ENCODE assay signal across 23 cellular contexts in genomic region chr4:118087366-118087765, GRCh38. TPM values are rescaled to one million over a fixed set of nuclear protein-coding genes. Genes with fewer than 3 reads are reported as not detected.
DNase-seq lines count a peak whose midpoint lies in the region; ATAC-seq and TF ChIP-seq lines count a peak whose summit lies in the region.
"Had no signal": no experiment of that assay in that cellular context is flagged by ENCODE, and none has a peak within 500 bp of the region (broad histone marks: within the 10 kb centered on the region; RNA-seq: fewer than 3 reads in every experiment).

No MANE protein-coding gene starts in this region.

- CTCF ChIA-PET in A673 (lab: Charles Lee), result no interaction called here

- peaks cover 27% of the 10 kb centered on the region for H3K4me1 ChIP-seq in A673 (ENCODE audit: insufficient read depth, low read length, poor library complexity, severe bottlenecking)
- H3K4me1 ChIP-seq: Peyer's patch, SJCRH30 had no signal

- H3K36me3 Mint-ChIP-seq in activated naive CD4-positive, alpha-beta T cell treated with anti-CD3 and anti-CD28 coated beads, Interleukin-2, amount 50 U/mL, for 72 hours, result no peaks in the 10 kb centered on the region
- H3K36me3 Mint-ChIP-seq: CD14-positive monocyte had no signal

- peaks cover 3% of the 10 kb centered on the region for H3K27me3 ChIP-seq in A673 (replicated peaks; ENCODE audit: insufficient read depth, low read depth, low read length, poor library complexity)
- H3K27me3 ChIP-seq: Peyer's patch, SJCRH30 had no signal

- no peak for ATAC-seq in activated naive CD4-positive, alpha-beta T cell treated with anti-CD3 and anti-CD28 coated beads, Interleukin-2, amount 50 U/mL, for 72 hours

- intact Hi-C loops in A673 (cut with micrococcal nuclease; ENCODE audit: unreplicated experiment), result no loop called here

- POLR2A ChIA-PET in A673 (lab: Charles Lee; ENCODE audit: low non-redundant PET), result no interaction called here

- no peak overlapping the region for H3K27ac ChIP-seq in A673 (ENCODE audit: low read depth, low read length, poor library complexity, severe bottlenecking)
- H3K27ac ChIP-seq: 22Rv1, Peyer's patch, SJCRH30 had no signal

- TF ChIP-seq CTCF in A673 (conservative IDR thresholded peaks at IDR 0.05; ENCODE audit: low read depth, low read length) (no peak), HFF-Myc (IDR thresholded peaks at IDR 0.05; ENCODE audit: low read depth, low read length, missing control alignments) (no peak)

- H3K36me3 ChIP-seq in A673 (ENCODE audit: insufficient read depth, low read length, poor library complexity, severe bottlenecking), result no peaks in the 10 kb centered on the region
- H3K36me3 ChIP-seq: Peyer's patch, SJCRH30 had no signal

- H3K9me3 Mint-ChIP-seq in activated naive CD4-positive, alpha-beta T cell treated with anti-CD3 and anti-CD28 coated beads, Interleukin-2, amount 50 U/mL, for 72 hours, result no peaks in the 10 kb centered on the region

- BruUV-seq in A673 (replicated peaks; lab: Mats Ljungman, UMichigan), result no TSS peak

- in situ Hi-C loops in ACHN (cut with HindIII; ENCODE audit: low pct_ligation_motif_present, low pct_unique_long_range_greater_than_20kb, low sequenced_read_pairs), result no loop called here

- H3K4me3 ChIP-seq in A673 (ENCODE audit: low read depth, low read length, poor library complexity, severe bottlenecking) (no peak overlapping the region), HFF-Myc (replicated peaks; ENCODE audit: low read depth, low read length) (no peak overlapping the region)
- H3K4me3 ChIP-seq: Peyer's patch, SJCRH30 had no signal

- H3K27ac Mint-ChIP-seq in activated naive CD4-positive, alpha-beta T cell treated with anti-CD3 and anti-CD28 coated beads, Interleukin-2, amount 50 U/mL, for 72 hours, result no peak overlapping the region
- H3K27ac Mint-ChIP-seq: B cell, CD14-positive monocyte had no signal

- H3K9me3 ChIP-seq in A673 (ENCODE audit: low read depth, low read length, poor library complexity, severe bottlenecking), result no peaks in the 10 kb centered on the region
- H3K9me3 ChIP-seq: Peyer's patch, SJCRH30 had no signal

- DNase-seq in A673 (ENCODE audit: low spot score) (peak; percentile 7), HFF-Myc (ENCODE audit: extremely low read depth, low read depth) (peak; percentile 2), dermis blood vessel endothelial cell (peak; percentile 8), lung microvascular endothelial cell (ENCODE audit: low read depth in 2 of 2) (peak; percentile 1 to 12), ACHN (no peak), NCI-H2171 (lab: John Stamatoyannopoulos, UW) (no peak)
- DNase-seq in activated effector memory CD4-positive, alpha-beta T cell treated with Interleukin-2 at 50 U/mL for 16 hours, result no peak
- no peak for DNase-seq in activated naive CD4-positive, alpha-beta T cell treated with anti-CD3 and anti-CD28 coated beads, Interleukin-2, amount 50 U/mL, for 72 hours (ENCODE audit: low spot score in 2 of 2)
- DNase-seq: H7, MM.1S, NCI-H1092, NCI-H1436 treated with DMSO at 0.1 percent for 48 hours, NCI-H2029, NCI-H345, NCI-H524, NCI-H82, Peyer's patch, SJCRH30 had no signal

RNA-seq across cellular contexts. Expression of gene NDST3, which starts 53.1 kb away (rescaled TPM):
- total RNA-seq in A673 (2021) (2.6 and 3.0 TPM in 2 replicates), dermis blood vessel endothelial cell (6.5 and 6.9 TPM in 2 replicates), lung microvascular endothelial cell (2.2 TPM in 1 of 2 replicates, not detected in the other)
- total RNA-seq in activated naive CD4-positive, alpha-beta T cell treated with anti-CD3 and anti-CD28 coated beads, Interleukin-2, amount 50 U/mL, for 72 hours, result not detected
- total RNA-seq: B cell, LHCN-M2, OCI-LY7, Peyer's patch had no signal

Comparison
In these comparisons a context has a peak if more than half of its experiments do, and no peak if none do; other contexts are left out.
1. DNase-seq: peak in A673 (single experiment), HFF-Myc (single experiment), dermis blood vessel endothelial cell (single experiment) and lung microvascular endothelial cell (2 of 2); none in activated effector memory CD4-positive, alpha-beta T cell treated with Interleukin-2 at 50 U/mL for 16 hours (single experiment), ACHN (single experiment), NCI-H2171 (single experiment) and activated naive CD4-positive, alpha-beta T cell treated with anti-CD3 and anti-CD28 coated beads, Interleukin-2, amount 50 U/mL, for 72 hours (0 of 2).